2 cellular contexts compared by ENCODE assay signal in the genomic region with DNA sequence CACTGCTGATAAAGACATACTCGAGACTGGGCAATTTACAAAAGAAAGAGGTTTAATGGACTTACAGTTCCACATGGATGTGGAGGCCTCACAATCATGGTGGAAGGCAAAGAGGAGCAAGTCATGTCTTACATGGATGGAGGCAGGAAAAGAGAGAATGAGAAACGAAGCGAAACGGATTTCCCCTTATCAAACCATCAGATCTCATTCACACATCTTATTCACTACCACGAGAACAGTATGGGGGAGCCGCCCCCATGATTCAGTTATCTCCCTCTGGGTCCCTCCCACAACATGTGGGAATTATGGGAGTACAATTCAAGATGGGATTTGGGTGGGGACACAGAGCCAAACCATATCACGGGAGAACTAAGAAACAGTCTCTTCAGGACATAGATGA. TPM values are rescaled to one million over a fixed set of nuclear protein-coding genes. Genes with fewer than 3 reads are reported as not detected.
"Had no signal": no experiment of that assay in that cellular context is flagged by ENCODE, and none has a peak within 500 bp of the region (broad histone marks: within the 10 kb centered on the region; RNA-seq: fewer than 3 reads in every experiment).

No MANE protein-coding gene starts in this region.

RNA-seq across cellular contexts. Expression of a gene that starts 6.0 kb away (rescaled TPM):
- total RNA-seq: HT-29, IMR-90 had no signal
